In the genomic region with DNA sequence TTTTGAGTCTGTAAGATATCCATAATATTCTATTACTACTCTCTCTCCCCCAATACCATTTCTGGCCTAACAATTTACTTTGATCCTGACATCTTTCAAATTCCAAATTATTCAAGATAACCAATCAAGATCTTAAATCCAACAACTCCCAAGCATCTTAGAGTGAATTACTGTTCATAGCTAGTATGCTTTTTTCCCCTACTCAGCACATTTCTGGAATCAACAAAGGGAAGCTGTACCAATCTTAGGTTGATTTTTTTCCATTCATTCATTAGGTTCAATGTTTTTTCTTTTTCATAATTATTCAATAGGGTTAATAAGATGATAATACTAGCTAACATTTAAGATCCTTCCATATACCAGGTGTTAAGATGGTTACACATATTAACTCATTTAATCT, we compare ENCODE assay signal across 19 cellular contexts. TPM values are rescaled to one million over a fixed set of nuclear protein-coding genes. Genes with fewer than 3 reads are reported as not detected.
DNase-seq lines count a peak whose midpoint lies in the region; ATAC-seq, FAIRE-seq and TF ChIP-seq lines count a peak whose summit lies in the region.
"Had no signal": no experiment of that assay in that cellular context is flagged by ENCODE, and none has a peak within 500 bp of the region (broad histone marks: within the 10 kb centered on the region; RNA-seq: fewer than 3 reads in every experiment).

No MANE protein-coding gene starts in this region.

- H3K4me3 ChIP-seq in HepG2 (replicated peaks in 1 of 3; ENCODE audit: insufficient read depth in 1 of 3, low read depth in 2 of 3, low read length in 3 of 3) (no peak overlapping the region), right lobe of liver (no peak overlapping the region), WERI-Rb-1 (ENCODE audit: low read depth, low read length) (no peak overlapping the region)
- H3K4me3 ChIP-seq: BLaER1, GM12878, HAP-1 had no signal

- H3K4me1 Mint-ChIP-seq in activated CD8-positive, alpha-beta T cell treated with anti-CD3 and anti-CD28 coated beads, Interleukin-2, amount 10 ng/mL, durations not matched to agents 7 days and 5 days (ENCODE audit: low read depth) = no peaks in the 10 kb centered on the region
- H3K4me1 Mint-ChIP-seq in activated CD8-positive, alpha-beta T cell treated with anti-CD3 and anti-CD28 coated beads for 36 hours (ENCODE audit: low read depth) = no peaks in the 10 kb centered on the region
- H3K4me1 Mint-ChIP-seq in nephron progenitor cell = no peaks in the 10 kb centered on the region
- H3K4me1 Mint-ChIP-seq: CD14-positive monocyte; CD4-positive, alpha-beta memory T cell; IgD-negative memory B cell had no signal

- no peak overlapping the region for H2AFZ ChIP-seq in HepG2 (ENCODE audit: low read length)

- peaks cover 13 to 61% of the 10 kb centered on the region in 2 experiments for H3K36me3 ChIP-seq in HepG2 (replicated peaks in 1 of 2; ENCODE audit: control insufficient read depth in 1 of 2, insufficient read depth in 2 of 2, low read length in 2 of 2)
- H3K36me3 ChIP-seq in right lobe of liver = peaks cover 0 to 30% (median 6%) of the 10 kb centered on the region in 4 donors
- H3K36me3 ChIP-seq in WERI-Rb-1 = peaks cover 60% of the 10 kb centered on the region

- TF ChIP-seq EP300 in HepG2 (IDR thresholded peaks at IDR 0.05; ENCODE audit: low read depth in 2 of 2, low read length in 2 of 2) = no peak
- no peak for TF ChIP-seq EP300 in HepG2 (CRISPR knock-in tag; IDR thresholded peaks at IDR 0.05; ENCODE audit: borderline replicate concordance)

- H3K4me1 ChIP-seq in HepG2 (ENCODE audit: insufficient read depth, low read length) (peaks cover 3% of the 10 kb centered on the region), right lobe of liver (no peaks in the 10 kb centered on the region)
- H3K4me1 ChIP-seq: BLaER1 had no signal

- no peaks in the 10 kb centered on the region for H3K79me2 ChIP-seq in HepG2 (ENCODE audit: insufficient read depth, low read length)

- no peak for TF ChIP-seq RAD21 in HepG2 (CRISPR knock-in tag; IDR thresholded peaks at IDR 0.05)

- no peak overlapping the region for H3K4me2 ChIP-seq in HepG2 (ENCODE audit: low read depth, low read length)
- H3K4me2 ChIP-seq: BLaER1 had no signal

- CTCF ChIA-PET in activated CD8-positive, alpha-beta T cell treated with anti-CD3 and anti-CD28 coated beads, Interleukin-2, amount 10 ng/mL, durations not matched to agents 7 days and 5 days (lab: Charles Lee) = no interaction called here
- CTCF ChIA-PET in activated CD8-positive, alpha-beta T cell treated with anti-CD3 and anti-CD28 coated beads for 36 hours (lab: Charles Lee) = no interaction called here
- CTCF ChIA-PET in HepG2 (lab: Yijun Ruan, JAX; ENCODE audit: low intra/inter-chr PET ratio, low total read pairs) = no interaction called here

- H3K27ac Mint-ChIP-seq in activated CD8-positive, alpha-beta T cell treated with anti-CD3 and anti-CD28 coated beads, Interleukin-2, amount 10 ng/mL, durations not matched to agents 7 days and 5 days = peak overlapping the region; percentile 30
- no peak overlapping the region for H3K27ac Mint-ChIP-seq in activated CD8-positive, alpha-beta T cell treated with anti-CD3 and anti-CD28 coated beads for 36 hours
- peak overlapping the region; percentile 74 for H3K27ac Mint-ChIP-seq in nephron progenitor cell
- H3K27ac Mint-ChIP-seq: IgD-negative memory B cell had no signal

- H3K9me3 ChIP-seq in HepG2 (ENCODE audit: low read length) = no peaks in the 10 kb centered on the region
- no peaks in the 10 kb centered on the region for H3K9me3 ChIP-seq in right lobe of liver
- H3K9me3 ChIP-seq in WERI-Rb-1 (ENCODE audit: severe bottlenecking) = no peaks in the 10 kb centered on the region
- H3K9me3 ChIP-seq: HAP-1 had no signal

- H3K36me3 Mint-ChIP-seq in activated CD8-positive, alpha-beta T cell treated with anti-CD3 and anti-CD28 coated beads, Interleukin-2, amount 10 ng/mL, durations not matched to agents 7 days and 5 days (ENCODE audit: low read depth) = peaks cover 39% of the 10 kb centered on the region
- peaks cover 26% of the 10 kb centered on the region for H3K36me3 Mint-ChIP-seq in activated CD8-positive, alpha-beta T cell treated with anti-CD3 and anti-CD28 coated beads for 36 hours (ENCODE audit: low read depth)
- peaks cover 75% of the 10 kb centered on the region for H3K36me3 Mint-ChIP-seq in nephron progenitor cell (ENCODE audit: low read depth)

- H3K9ac ChIP-seq in HepG2 (ENCODE audit: insufficient read depth, low read depth, low read length) = no peak overlapping the region
- H3K9ac ChIP-seq: BLaER1 had no signal

- intact Hi-C loops in activated CD8-positive, alpha-beta T cell treated with anti-CD3 and anti-CD28 coated beads for 36 hours (cut with micrococcal nuclease) = no loop called here
- intact Hi-C loops in HepG2 (cut with micrococcal nuclease; ENCODE audit: unreplicated experiment) = no loop called here
- intact Hi-C loops in right lobe of liver (cut with DNase I) = no loop called here

- POLR2A ChIA-PET in activated CD8-positive, alpha-beta T cell treated with anti-CD3 and anti-CD28 coated beads, Interleukin-2, amount 10 ng/mL, durations not matched to agents 7 days and 5 days (lab: Charles Lee) = no interaction called here
- POLR2A ChIA-PET in activated CD8-positive, alpha-beta T cell treated with anti-CD3 and anti-CD28 coated beads for 36 hours (lab: Charles Lee) = no interaction called here
- POLR2A ChIA-PET in HepG2 (lab: Yijun Ruan, JAX) = no interaction called here

- H3K9me3 Mint-ChIP-seq in activated CD8-positive, alpha-beta T cell treated with anti-CD3 and anti-CD28 coated beads, Interleukin-2, amount 10 ng/mL, durations not matched to agents 7 days and 5 days (ENCODE audit: insufficient read depth) = no peaks in the 10 kb centered on the region
- no peaks in the 10 kb centered on the region for H3K9me3 Mint-ChIP-seq in activated CD8-positive, alpha-beta T cell treated with anti-CD3 and anti-CD28 coated beads for 36 hours
- no peaks in the 10 kb centered on the region for H3K9me3 Mint-ChIP-seq in nephron progenitor cell
- H3K9me3 Mint-ChIP-seq: CD14-positive monocyte; CD4-positive, alpha-beta memory T cell; IgD-negative memory B cell had no signal

- in situ Hi-C loops in HepG2 (cut with HindIII; ENCODE audit: extremely low pct_ligation_motif_present, low pct_unique_long_range_greater_than_20kb) = no loop called here

- no peak overlapping the region for H3K4me3 Mint-ChIP-seq in activated CD8-positive, alpha-beta T cell treated with anti-CD3 and anti-CD28 coated beads, Interleukin-2, amount 10 ng/mL, durations not matched to agents 7 days and 5 days
- H3K4me3 Mint-ChIP-seq in activated CD8-positive, alpha-beta T cell treated with anti-CD3 and anti-CD28 coated beads for 36 hours = no peak overlapping the region
- H3K4me3 Mint-ChIP-seq in nephron progenitor cell = no peak overlapping the region
- H3K4me3 Mint-ChIP-seq: CD14-positive monocyte; CD4-positive, alpha-beta memory T cell; IgD-negative memory B cell had no signal

- no peak for FAIRE-seq in HepG2 (lab: Jason Lieb, UNC)
- FAIRE-seq: GM12878 had no signal

- no peak overlapping the region for H3K27ac ChIP-seq in HepG2 (ENCODE audit: extremely low read length, insufficient read depth, low read length)
- no peak overlapping the region for H3K27ac ChIP-seq in right lobe of liver
- H3K27ac ChIP-seq in WERI-Rb-1 = no peak overlapping the region
- H3K27ac ChIP-seq: 22Rv1, BLaER1, HL-60 had no signal

- no peak for ATAC-seq in activated CD8-positive, alpha-beta T cell treated with anti-CD3 and anti-CD28 coated beads, Interleukin-2, amount 10 ng/mL, durations not matched to agents 7 days and 5 days
- no peak for ATAC-seq in activated CD8-positive, alpha-beta T cell treated with anti-CD3 and anti-CD28 coated beads for 36 hours
- ATAC-seq in HepG2 (no peak), right lobe of liver (no peak), HG03175 (IDR thresholded peaks at IDR 0.05; ENCODE audit: unreplicated experiment) (no peak)
- ATAC-seq: GM12878 had no signal

- no peak for TF ChIP-seq CTCF in activated CD8-positive, alpha-beta T cell treated with anti-CD3 and anti-CD28 coated beads for 36 hours (IDR thresholded peaks at IDR 0.05)
- TF ChIP-seq CTCF in HepG2 (CRISPR knock-in tag; IDR thresholded peaks at IDR 0.05) (no peak), right lobe of liver (IDR thresholded peaks at IDR 0.05) (no peak), nephron progenitor cell (IDR thresholded peaks at IDR 0.05) (no peak), WERI-Rb-1 (IDR thresholded peaks at IDR 0.05; ENCODE audit: low read depth, low read length) (no peak)

- TF ChIP-seq POLR2A in HepG2 (IDR thresholded peaks at IDR 0.05; ENCODE audit: insufficient read depth in 1 of 2, low read depth in 2 of 2, low read length in 2 of 2) (no peak), right lobe of liver (IDR thresholded peaks at IDR 0.05) (no peak)

- BruUV-seq in HepG2 (replicated peaks; lab: Mats Ljungman, UMichigan) = TSS peak; percentile 7

- no peak for DNase-seq in activated CD8-positive, alpha-beta T cell treated with anti-CD3 and anti-CD28 coated beads, Interleukin-2, amount 10 ng/mL, durations not matched to agents 7 days and 5 days
- no peak for DNase-seq in activated CD8-positive, alpha-beta T cell treated with anti-CD3 and anti-CD28 coated beads for 36 hours
- no peak for DNase-seq in HepG2 (ENCODE audit: low spot score)
- no peak for DNase-seq in right lobe of liver
- DNase-seq in nephron progenitor cell = no peak
- no peak for DNase-seq in WERI-Rb-1
- DNase-seq: CD4-positive, alpha-beta memory T cell; DMS79 treated with DMSO at 0.1 percent for 48 hours; GF-D8; GOT3; KG1 had no signal

- H3K27me3 ChIP-seq in HepG2 (ENCODE audit: control insufficient read depth in 1 of 2, insufficient read depth in 2 of 2, low read length in 2 of 2) (no peaks in the 10 kb centered on the region), right lobe of liver (no peaks in the 10 kb centered on the region), WERI-Rb-1 (ENCODE audit: insufficient read depth, low read depth, severe bottlenecking) (no peaks in the 10 kb centered on the region)
- H3K27me3 ChIP-seq: BLaER1 had no signal

- H4K20me1 ChIP-seq in HepG2 (ENCODE audit: insufficient read depth, low read length) = no peaks in the 10 kb centered on the region
- H4K20me1 ChIP-seq: BLaER1 had no signal

- no peaks in the 10 kb centered on the region for H3K27me3 Mint-ChIP-seq in activated CD8-positive, alpha-beta T cell treated with anti-CD3 and anti-CD28 coated beads, Interleukin-2, amount 10 ng/mL, durations not matched to agents 7 days and 5 days (ENCODE audit: low read depth)
- no peaks in the 10 kb centered on the region for H3K27me3 Mint-ChIP-seq in activated CD8-positive, alpha-beta T cell treated with anti-CD3 and anti-CD28 coated beads for 36 hours
- no peaks in the 10 kb centered on the region for H3K27me3 Mint-ChIP-seq in nephron progenitor cell (ENCODE audit: low read depth, poor library complexity)
- H3K27me3 Mint-ChIP-seq: CD4-positive, alpha-beta memory T cell; IgD-negative memory B cell had no signal

RNA-seq across cellular contexts. Expression of a gene that starts 50.3 kb away (rescaled TPM):
- total RNA-seq in activated CD8-positive, alpha-beta T cell treated with anti-CD3 and anti-CD28 coated beads, Interleukin-2, amount 10 ng/mL, durations not matched to agents 7 days and 5 days = 10 to 100 TPM; 23.9 to 29.4 TPM
- 10 to 100 TPM; 19.7 to 19.9 TPM for total RNA-seq in activated CD8-positive, alpha-beta T cell treated with anti-CD3 and anti-CD28 coated beads for 36 hours
- 36.6 and 56.5 TPM in 2 replicates for total RNA-seq in HepG2 (2016; rRNA removed; fragmentation: Illumina TruSeq; extraction: Trizol)
- total RNA-seq in HepG2 (2016; cell fraction: cytosol; rRNA removed; fragmentation: Illumina TruSeq; extraction: Trizol; ENCODE audit: low read depth) = 16.0 and 20.1 TPM in 2 replicates
- total RNA-seq in HepG2 (2016; cell fraction: insoluble cytoplasmic fraction; rRNA removed; fragmentation: Illumina TruSeq; extraction: Trizol) = 37.6 and 51.8 TPM in 2 replicates
- 41.8 and 44.0 TPM in 2 replicates for total RNA-seq in HepG2 (2016; cell fraction: membrane; rRNA removed; fragmentation: Illumina TruSeq; extraction: Trizol)
- 34.2 and 34.9 TPM in 2 replicates for total RNA-seq in HepG2 (2016; cell fraction: nucleus; rRNA removed; fragmentation: Illumina TruSeq; extraction: Trizol)
- polyA plus RNA-seq in HepG2 (2011; rRNA removed) = 21.3 and 23.4 TPM in 2 replicates
- polyA plus RNA-seq in HepG2 (2011; cell fraction: cytosol; rRNA removed) = 15.2 and 20.5 TPM in 2 replicates
- polyA plus RNA-seq in HepG2 (2011; cell fraction: nucleus; rRNA removed) = 10.6 and 13.1 TPM in 2 replicates
- polyA plus RNA-seq in HepG2 (2012) = 22.1 and 25.4 TPM in 2 replicates
- 5.0 and 5.4 TPM in 2 replicates for polyA plus RNA-seq in HepG2 (2016; cell fraction: cytosol; fragmentation: Illumina TruSeq; extraction: Trizol; ENCODE audit: low read depth)
- polyA plus RNA-seq in HepG2 (2016; cell fraction: insoluble cytoplasmic fraction; fragmentation: Illumina TruSeq; extraction: Trizol; ENCODE audit: low read depth) = 37.5 and 39.4 TPM in 2 replicates
- polyA plus RNA-seq in HepG2 (2016; cell fraction: membrane; fragmentation: Illumina TruSeq; extraction: Trizol; ENCODE audit: low read depth) = 18.7 and 19.5 TPM in 2 replicates
- polyA plus RNA-seq in HepG2 (2016; cell fraction: nucleus; fragmentation: Illumina TruSeq; extraction: Trizol; ENCODE audit: insufficient read depth, low read depth) = 32.6 and 33.7 TPM in 2 replicates
- polyA minus RNA-seq in HepG2 (2011; rRNA and poly(A)+ RNA removed; ENCODE audit: low replicate concordance) = 31.8 and 33.8 TPM in 2 replicates
- 29.0 and 31.6 TPM in 2 replicates for polyA minus RNA-seq in HepG2 (2011; cell fraction: cytosol; rRNA and poly(A)+ RNA removed)
- polyA minus RNA-seq in HepG2 (2011; cell fraction: nucleus; rRNA and poly(A)+ RNA removed) = 48.2 and 66.6 TPM in 2 replicates
- 10 to 100 TPM; 14.9 to 22.9 (median 16.3) TPM for total RNA-seq in right lobe of liver
